Comparison of ENCODE assay signal across 8 cellular contexts in genomic region chr5:115544371-115545064, GRCh38. TPM values are rescaled to one million over a fixed set of nuclear protein-coding genes. Genes with fewer than 3 reads are reported as not detected.
DNase-seq lines count a peak whose midpoint lies in the region; ATAC-seq and TF ChIP-seq lines count a peak whose summit lies in the region.

A gene with protein sequence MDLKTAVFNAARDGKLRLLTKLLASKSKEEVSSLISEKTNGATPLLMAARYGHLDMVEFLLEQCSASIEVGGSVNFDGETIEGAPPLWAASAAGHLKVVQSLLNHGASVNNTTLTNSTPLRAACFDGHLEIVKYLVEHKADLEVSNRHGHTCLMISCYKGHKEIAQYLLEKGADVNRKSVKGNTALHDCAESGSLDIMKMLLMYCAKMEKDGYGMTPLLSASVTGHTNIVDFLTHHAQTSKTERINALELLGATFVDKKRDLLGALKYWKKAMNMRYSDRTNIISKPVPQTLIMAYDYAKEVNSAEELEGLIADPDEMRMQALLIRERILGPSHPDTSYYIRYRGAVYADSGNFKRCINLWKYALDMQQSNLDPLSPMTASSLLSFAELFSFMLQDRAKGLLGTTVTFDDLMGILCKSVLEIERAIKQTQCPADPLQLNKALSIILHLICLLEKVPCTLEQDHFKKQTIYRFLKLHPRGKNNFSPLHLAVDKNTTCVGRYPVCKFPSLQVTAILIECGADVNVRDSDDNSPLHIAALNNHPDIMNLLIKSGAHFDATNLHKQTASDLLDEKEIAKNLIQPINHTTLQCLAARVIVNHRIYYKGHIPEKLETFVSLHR (minus strand): TSS chr5:115544775. CDS start chr5:115543493, 1,282 bp downstream.

- H3K27me3 ChIP-seq in OCI-LY3 (ENCODE audit: low read depth, low read length), result no peaks in the 10 kb centered on the region
- H3K27me3 ChIP-seq in mononuclear cell (ENCODE audit: insufficient read depth, low read length), result no peaks in the 10 kb centered on the region

- H4K20me1 ChIP-seq in OCI-LY3 (ENCODE audit: insufficient read depth, low read length), result peaks cover 42% of the 10 kb centered on the region

- peak within 1 kb of the TSS; percentile 78 for H3K9ac ChIP-seq in OCI-LY3 (ENCODE audit: low read length)

- H3K9me3 ChIP-seq in OCI-LY3 (ENCODE audit: insufficient read depth, low read length) (0 out of 2 replicates have a peak, but pooled peaks cover 8% of the 10 kb centered on the region), mononuclear cell (ENCODE audit: low read depth, low read length) (peaks cover 9% of the 10 kb centered on the region)

- peak within 1 kb of the TSS; percentile 81 for H3K27ac ChIP-seq in OCI-LY3 (ENCODE audit: low read length)

- ATAC-seq in GM21515 (IDR thresholded peaks at IDR 0.05; ENCODE audit: unreplicated experiment), result peak; percentile 95

- H3K36me3 ChIP-seq in OCI-LY3 (replicated peaks; ENCODE audit: low read depth, low read length), result peaks cover 38% of the 10 kb centered on the region

- H2AFZ ChIP-seq in OCI-LY3 (ENCODE audit: low read depth, low read length), result no peak within 1 kb of the TSS

- DNase-seq in D341Med (ENCODE audit: low spot score), result peak; percentile 96
- peak; percentile 87 for DNase-seq in HuH-7 (ENCODE audit: low spot score)
- DNase-seq in activated T-cell treated with anti-CD3 and anti-CD28 coated beads for 1 hour (ENCODE audit: low read depth), result peak; percentile 99
- peak; percentile 86 for DNase-seq in epidermal melanocyte (ENCODE audit: insufficient read length, low spot score)
- peak; percentile 97 to 98 for DNase-seq in stimulated activated CD8-positive, alpha-beta memory T cell treated with anti-CD3 and anti-CD28 coated beads, Interleukin-4, amount 100 ng/mL, for 1 hour (ENCODE audit: low read depth in 2 of 2, low spot score in 1 of 2)

- H3K4me2 ChIP-seq in OCI-LY3 (ENCODE audit: low read length), result peak within 1 kb of the TSS; percentile 99

- H3K4me1 ChIP-seq in OCI-LY3 (ENCODE audit: low read length) (peaks cover 42% of the 10 kb centered on the region), mononuclear cell (ENCODE audit: insufficient read depth, low read length) (peaks cover 31% of the 10 kb centered on the region)

- peak within 1 kb of the TSS; percentile 94 for H3K4me3 ChIP-seq in OCI-LY3 (ENCODE audit: low read length)
- peak within 1 kb of the TSS; percentile 87 for H3K4me3 ChIP-seq in mononuclear cell (ENCODE audit: low read length)

- TF ChIP-seq CTCF in OCI-LY3 (IDR thresholded peaks at IDR 0.05; ENCODE audit: low read depth, low read length), result no peak

- peaks cover 50% of the 10 kb centered on the region for H3K79me2 ChIP-seq in OCI-LY3 (ENCODE audit: low read length)

RNA-seq across cellular contexts. Expression of the gene that starts here (rescaled TPM):
- total RNA-seq in mononuclear cell, result 40.9 TPM

Comparison
In these comparisons a context has a peak if more than half of its experiments do, and no peak if none do; other contexts are left out.
1. Peak in every context shown above with its lines: DNase-seq, ATAC-seq, H3K4me3 ChIP-seq and H3K27ac ChIP-seq.